Comparison of ENCODE assay signal across 8 cellular contexts in the genomic region with DNA sequence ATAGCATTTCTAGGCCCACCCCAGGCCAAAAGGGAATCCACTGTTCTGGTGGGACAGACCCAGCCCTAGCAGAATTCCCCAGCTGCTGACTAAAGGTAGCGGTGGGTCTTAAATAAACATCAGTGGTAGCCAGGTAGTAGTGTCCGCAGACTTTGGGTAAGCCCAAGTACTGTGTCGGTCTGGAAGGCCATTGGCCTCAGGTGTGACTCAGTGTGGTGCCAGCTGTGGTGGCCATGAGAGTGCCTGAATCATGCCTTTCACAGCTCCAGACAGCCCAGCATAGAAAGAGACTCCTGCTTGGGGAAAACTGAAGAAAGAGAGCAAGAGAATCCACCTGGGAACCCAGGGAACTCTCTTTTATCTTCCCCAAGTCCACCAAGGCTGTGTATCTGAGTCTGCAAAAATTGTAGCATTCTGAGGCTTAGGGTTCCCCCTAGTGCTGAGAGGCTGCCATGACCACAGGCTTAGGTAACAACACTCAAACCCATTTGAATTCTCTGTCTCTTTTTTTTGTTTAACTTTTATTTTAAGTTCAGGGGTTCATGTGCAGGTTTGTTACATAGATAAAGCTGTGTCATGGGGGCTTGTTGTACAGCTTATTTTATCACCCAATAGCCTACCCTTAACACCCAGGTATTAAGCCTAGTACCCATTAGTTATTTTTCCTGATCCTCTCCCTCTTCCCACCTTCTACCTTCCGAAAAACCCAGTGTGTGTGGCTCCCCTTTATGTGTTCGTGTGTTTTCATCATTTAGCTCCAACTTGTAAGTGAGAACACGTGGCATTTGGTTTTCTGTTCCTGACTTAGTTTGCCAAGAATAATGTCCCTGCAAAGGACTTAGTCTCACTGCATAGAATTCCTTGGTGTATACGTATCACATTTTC. TPM values are rescaled to one million over a fixed set of nuclear protein-coding genes. Genes with fewer than 3 reads are reported as not detected.
A peak's percentile ranks its signal among the peaks of the same experiment; 100 is the strongest.
DNase-seq lines count a peak whose midpoint lies in the region; ATAC-seq and TF ChIP-seq lines count a peak whose summit lies in the region.

No MANE protein-coding gene starts in this region.

- TF ChIP-seq CTCF in astrocyte of the cerebellum (IDR thresholded peaks at IDR 0.05; ENCODE audit: low read depth, low read length, missing control alignments) (peak; percentile 85), spleen (IDR thresholded peaks at IDR 0.05 in 8 of 11, conservative IDR thresholded peaks at IDR 0.05 in 3 of 11) (peak; percentile 52 to 89 (median 73))

- 66 to 79% (median 74%) methylated on average over 7 of the region's 7 CpGs for WGBS in spleen, 5 donors

- H3K4me3 ChIP-seq in astrocyte of the cerebellum (ENCODE audit: low read depth, low read length): no peak overlapping the region
- no peak overlapping the region for H3K4me3 ChIP-seq in spleen

- no peak for TF ChIP-seq POLR2A in spleen (IDR thresholded peaks at IDR 0.05)

- intact Hi-C loops in spleen (cut with DNase I; ENCODE audit: low total_unique reads): loop anchor here (10.0 kb wide), 1 partner anchor 174 kb away; no protein-coding TSS in a partner anchor

- peak; percentile 38 for DNase-seq in SIG-M5 treated with dmso at 0.1 percent for 504 hours (lab: John Stamatoyannopoulos, UW; ENCODE audit: unreplicated experiment)
- no peak for DNase-seq in SIG-M5 (lab: John Stamatoyannopoulos, UW)
- DNase-seq in Kasumi-1 (lab: John Stamatoyannopoulos, UW): peak; percentile 51 to 53
- peak; percentile 18 to 61 for DNase-seq in SW 1271 (lab: John Stamatoyannopoulos, UW)
- peak; percentile 13 for DNase-seq in astrocyte of the cerebellum (ENCODE audit: low read depth)
- peak; percentile 44 for DNase-seq in iPS DF 4.7 (ENCODE audit: extremely low read depth, low spot score)
- no peak for DNase-seq in spleen

- ATAC-seq in GM21423 (IDR thresholded peaks at IDR 0.05; ENCODE audit: unreplicated experiment): no peak

- H3K36me3 ChIP-seq in spleen: no peaks in the 10 kb centered on the region

- in situ Hi-C loops in astrocyte of the cerebellum (cut with HindIII; ENCODE audit: low sequenced_read_pairs): no loop called here

- H3K4me1 ChIP-seq in spleen: no peaks in the 10 kb centered on the region

- no peak overlapping the region for H3K27ac ChIP-seq in spleen

- peaks cover 0 to 4% (median 0%) of the 10 kb centered on the region in 8 donors for H3K9me3 ChIP-seq in spleen

- H3K27me3 ChIP-seq in spleen (replicated peaks in 1 of 7): no peaks in the 10 kb centered on the region

RNA-seq across cellular contexts. Expression of gene CD163L1, which starts 16.7 kb away (rescaled TPM):
- 100 to 1,000 TPM in 4 of 7 donors, 10 to 100 TPM in 3; 61.2 to 192 (median 103) TPM for total RNA-seq in spleen
- polyA plus RNA-seq in spleen: 10 to 100 TPM; 11.7 to 25.3 (median 14.5) TPM

RNA-seq across cellular contexts. Expression of gene CD163, which starts 43.0 kb away (rescaled TPM):
- total RNA-seq in spleen: 1,000 to 10,000 TPM in 1 of 7 donors, 100 to 1,000 TPM in 6; 176 to 1,037 (median 534) TPM
- 10 to 100 TPM; 55.4 to 75.6 (median 73.3) TPM for polyA plus RNA-seq in spleen

Comparison
In these comparisons a context has a peak if more than half of its experiments do, and no peak if none do; other contexts are left out.
1. DNase-seq: peak in SIG-M5 treated with dmso at 0.1 percent for 504 hours (single experiment), Kasumi-1 (2 of 2), SW 1271 (2 of 2), astrocyte of the cerebellum (single experiment) and iPS DF 4.7 (single experiment); none in SIG-M5 (single experiment) and spleen (single experiment).